ENCODE assay signal across 19 cellular contexts in the genomic region with DNA sequence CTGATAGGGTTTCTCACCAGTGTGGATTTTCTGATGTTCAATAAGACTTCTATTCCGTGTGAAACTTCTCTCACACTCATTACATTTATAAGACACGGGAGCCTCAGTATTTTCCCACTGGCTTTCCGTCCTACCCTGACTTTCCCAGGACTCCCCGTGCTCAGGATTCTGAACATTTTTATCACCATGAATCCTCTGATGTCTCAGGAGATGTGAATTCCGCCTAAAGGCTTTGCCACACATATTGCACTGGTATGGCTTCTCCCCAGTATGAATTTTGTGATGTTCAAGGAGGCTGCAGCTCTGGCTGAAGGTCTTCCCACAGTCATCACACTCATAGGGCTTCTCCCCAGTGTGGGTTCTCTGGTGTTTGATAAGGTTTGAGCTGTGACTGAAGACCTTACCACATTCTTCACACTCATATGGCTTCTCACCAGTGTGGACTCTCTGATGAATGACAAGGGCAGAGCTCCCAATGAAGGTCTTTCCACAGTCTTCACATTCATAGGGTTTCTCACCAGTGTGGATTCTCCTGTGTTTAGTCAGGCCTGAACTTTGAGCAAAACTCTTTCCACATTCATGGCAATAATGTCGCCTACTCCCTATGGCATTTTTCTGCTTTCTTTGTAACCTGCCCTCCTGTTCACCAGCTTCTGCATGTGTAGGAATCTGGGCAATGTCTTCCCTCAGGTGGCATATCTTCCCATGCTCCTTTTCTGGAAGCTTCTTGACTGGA. TPM values are rescaled to one million over a fixed set of nuclear protein-coding genes. Genes with fewer than 3 reads are reported as not detected.
DNase-seq lines count a peak whose midpoint lies in the region; ATAC-seq, FAIRE-seq and TF ChIP-seq lines count a peak whose summit lies in the region.
"Had no signal": no experiment of that assay in that cellular context is flagged by ENCODE, and none has a peak within 500 bp of the region (broad histone marks: within the 10 kb centered on the region; RNA-seq: fewer than 3 reads in every experiment).

No MANE protein-coding gene starts in this region.

- H3K4me1 ChIP-seq in HepG2 (ENCODE audit: insufficient read depth, low read length) (peaks cover under 1% of the 10 kb centered on the region; the same call in 1 of the 2 replicates), right lobe of liver (peaks cover 0 to under 1% (median 0%) of the 10 kb centered on the region in 4 donors)

- TF ChIP-seq EP300 in HepG2 (IDR thresholded peaks at IDR 0.05; ENCODE audit: low read depth in 2 of 2, low read length in 2 of 2): no peak
- no peak for TF ChIP-seq EP300 in HepG2 (CRISPR knock-in tag; IDR thresholded peaks at IDR 0.05; ENCODE audit: borderline replicate concordance)

- H3K4me3 ChIP-seq in HepG2 (replicated peaks in 1 of 3; ENCODE audit: insufficient read depth in 1 of 3, low read depth in 2 of 3, low read length in 3 of 3): no peak overlapping the region
- H3K4me3 ChIP-seq in right lobe of liver: no peak overlapping the region
- no peak overlapping the region for H3K4me3 ChIP-seq in bronchial epithelial cell (ENCODE audit: low read depth, low read length)
- H3K4me3 ChIP-seq: BLaER1 treated with 17β-estradiol and CSF1 and Interleukin-3, amounts not matched to agents 10 nM and 100 nM had no signal

- H4K20me1 ChIP-seq in HepG2 (ENCODE audit: insufficient read depth, low read length): no peaks in the 10 kb centered on the region
- H4K20me1 ChIP-seq: BLaER1 treated with 17β-estradiol and CSF1 and Interleukin-3, amounts not matched to agents 10 nM and 100 nM had no signal

- in situ Hi-C loops in HepG2 (cut with HindIII; ENCODE audit: extremely low pct_ligation_motif_present, low pct_unique_long_range_greater_than_20kb): no loop called here

- no peaks in the 10 kb centered on the region for H3K9me3 ChIP-seq in HepG2 (ENCODE audit: low read length)
- H3K9me3 ChIP-seq in right lobe of liver: no peaks in the 10 kb centered on the region
- H3K9me3 ChIP-seq: BLaER1 treated with 17β-estradiol and CSF1 and Interleukin-3, amounts not matched to agents 10 nM and 100 nM had no signal

- H3K27ac ChIP-seq in HepG2 (ENCODE audit: extremely low read length, insufficient read depth, low read length) (no peak overlapping the region), right lobe of liver (no peak overlapping the region)
- H3K27ac ChIP-seq: 22Rv1; BLaER1 treated with 17β-estradiol and CSF1 and Interleukin-3, amounts not matched to agents 10 nM and 100 nM had no signal

- H3K79me2 ChIP-seq in HepG2 (ENCODE audit: insufficient read depth, low read length): no peaks in the 10 kb centered on the region

- H3K27me3 ChIP-seq in HepG2 (ENCODE audit: control insufficient read depth in 1 of 2, insufficient read depth in 2 of 2, low read length in 2 of 2): no peaks in the 10 kb centered on the region
- no peaks in the 10 kb centered on the region for H3K27me3 ChIP-seq in right lobe of liver
- H3K27me3 ChIP-seq in bronchial epithelial cell (ENCODE audit: control insufficient read depth, insufficient read depth, low read length): no peaks in the 10 kb centered on the region
- H3K27me3 ChIP-seq: BLaER1 treated with 17β-estradiol and CSF1 and Interleukin-3, amounts not matched to agents 10 nM and 100 nM had no signal

- WGBS in HepG2 (ENCODE audit: low lambda C conversion rate): 97% methylated on average over 6 of the region's 6 CpGs
- WGBS in right lobe of liver (ENCODE audit: insufficient coverage, low coverage, low lambda C conversion rate, missing lambda C conversion rate): 97% methylated on average over 6 of the region's 6 CpGs

- TF ChIP-seq POLR2A in HepG2 (IDR thresholded peaks at IDR 0.05; ENCODE audit: insufficient read depth in 1 of 2, low read depth in 2 of 2, low read length in 2 of 2) (no peak), right lobe of liver (IDR thresholded peaks at IDR 0.05) (no peak)

- intact Hi-C loops in HepG2 (cut with micrococcal nuclease; ENCODE audit: unreplicated experiment): no loop called here
- intact Hi-C loops in right lobe of liver (cut with DNase I): no loop called here

- POLR2A ChIA-PET in HepG2 (lab: Yijun Ruan, JAX): interaction anchor here (1.1 to 1.6 kb wide), 2 partner anchors 22 to 111 kb away, joined by 3 read pairs; partner anchors contain the start of gene ZSCAN26

- peak overlapping the region; percentile 20 for H3K4me3 Mint-ChIP-seq in natural killer cell treated with Interleukin-12 subunit alpha and Interleukin-12 subunit beta and Interleukin-15 and Interleukin-18, amount 100 ng/mL, for 72 hours
- no peak overlapping the region for H3K4me3 Mint-ChIP-seq in progenitor cell of endocrine pancreas (ENCODE audit: low read depth)
- H3K4me3 Mint-ChIP-seq: HFFc6 had no signal

- no peaks in the 10 kb centered on the region for H3K9me3 Mint-ChIP-seq in natural killer cell treated with Interleukin-12 subunit alpha and Interleukin-12 subunit beta and Interleukin-15 and Interleukin-18, amount 100 ng/mL, for 72 hours
- no peaks in the 10 kb centered on the region for H3K9me3 Mint-ChIP-seq in progenitor cell of endocrine pancreas (ENCODE audit: low read depth)
- H3K9me3 Mint-ChIP-seq: CD4-positive, CD25-positive, alpha-beta regulatory T cell; HFFc6 had no signal

- H3K4me2 ChIP-seq in HepG2 (ENCODE audit: low read depth, low read length): no peak overlapping the region
- H3K4me2 ChIP-seq: BLaER1 treated with 17β-estradiol and CSF1 and Interleukin-3, amounts not matched to agents 10 nM and 100 nM had no signal

- H2AFZ ChIP-seq in HepG2 (ENCODE audit: low read length): no peak overlapping the region

- FAIRE-seq in HepG2 (lab: Jason Lieb, UNC): no peak
- FAIRE-seq in bronchial epithelial cell (lab: Jason Lieb, UNC): peak; percentile 86
- FAIRE-seq: G401.6 had no signal

- peaks cover 19% of the 10 kb centered on the region for H3K36me3 Mint-ChIP-seq in natural killer cell treated with Interleukin-12 subunit alpha and Interleukin-12 subunit beta and Interleukin-15 and Interleukin-18, amount 100 ng/mL, for 72 hours
- H3K36me3 Mint-ChIP-seq in progenitor cell of endocrine pancreas (ENCODE audit: insufficient read depth): peaks cover 18% of the 10 kb centered on the region

- H3K9ac ChIP-seq in HepG2 (ENCODE audit: insufficient read depth, low read depth, low read length): no peak overlapping the region
- H3K9ac ChIP-seq: BLaER1 treated with 17β-estradiol and CSF1 and Interleukin-3, amounts not matched to agents 10 nM and 100 nM had no signal

- no peak overlapping the region for H3K27ac Mint-ChIP-seq in natural killer cell treated with Interleukin-12 subunit alpha and Interleukin-12 subunit beta and Interleukin-15 and Interleukin-18, amount 100 ng/mL, for 72 hours
- no peak overlapping the region for H3K27ac Mint-ChIP-seq in progenitor cell of endocrine pancreas
- H3K27ac Mint-ChIP-seq: CD4-positive, CD25-positive, alpha-beta regulatory T cell; HFFc6 had no signal

- CTCF ChIA-PET in HepG2 (lab: Yijun Ruan, JAX; ENCODE audit: low intra/inter-chr PET ratio, low total read pairs): no interaction called here

- H3K36me3 ChIP-seq in HepG2 (replicated peaks in 1 of 2; ENCODE audit: control insufficient read depth in 1 of 2, insufficient read depth in 2 of 2, low read length in 2 of 2): peaks cover 12 to 37% of the 10 kb centered on the region in 2 experiments
- peaks cover 0 to 36% (median 4%) of the 10 kb centered on the region in 4 donors for H3K36me3 ChIP-seq in right lobe of liver
- peaks cover 9% of the 10 kb centered on the region for H3K36me3 ChIP-seq in bronchial epithelial cell (ENCODE audit: control insufficient read depth, insufficient read depth, low read length)

- no peaks in the 10 kb centered on the region for H3K27me3 Mint-ChIP-seq in natural killer cell treated with Interleukin-12 subunit alpha and Interleukin-12 subunit beta and Interleukin-15 and Interleukin-18, amount 100 ng/mL, for 72 hours
- no peaks in the 10 kb centered on the region for H3K27me3 Mint-ChIP-seq in progenitor cell of endocrine pancreas
- H3K27me3 Mint-ChIP-seq: CD4-positive, CD25-positive, alpha-beta regulatory T cell had no signal

- TF ChIP-seq RAD21 in HepG2 (CRISPR knock-in tag; IDR thresholded peaks at IDR 0.05): no peak

- TF ChIP-seq CTCF in HepG2 (CRISPR knock-in tag; IDR thresholded peaks at IDR 0.05) (no peak), right lobe of liver (IDR thresholded peaks at IDR 0.05) (no peak), bronchial epithelial cell (IDR thresholded peaks at IDR 0.05; ENCODE audit: insufficient read depth, low read length, severe bottlenecking) (no peak), progenitor cell of endocrine pancreas (IDR thresholded peaks at IDR 0.05; ENCODE audit: unreplicated experiment) (no peak)

- H3K4me1 Mint-ChIP-seq in natural killer cell treated with Interleukin-12 subunit alpha and Interleukin-12 subunit beta and Interleukin-15 and Interleukin-18, amount 100 ng/mL, for 72 hours (ENCODE audit: low read depth in 2 of 2): peaks cover 9 to 16% of the 10 kb centered on the region in 2 donors
- no peaks in the 10 kb centered on the region for H3K4me1 Mint-ChIP-seq in progenitor cell of endocrine pancreas (ENCODE audit: low read depth)

- DNase-seq in HepG2 (ENCODE audit: low spot score): peak; percentile 18
- DNase-seq in right lobe of liver: no peak
- DNase-seq in bronchial epithelial cell (ENCODE audit: low read depth): no peak
- DNase-seq in natural killer cell treated with Interleukin-12 subunit alpha and Interleukin-12 subunit beta and Interleukin-15 and Interleukin-18, amount 100 ng/mL, for 72 hours (ENCODE audit: low spot score): no peak
- DNase-seq in DMS114 treated with DMSO at 0.1 percent for 48 hours (lab: John Stamatoyannopoulos, UW; ENCODE audit: unreplicated experiment): no peak
- no peak for DNase-seq in NCI-H524 treated with DMSO at 0.1 percent for 48 hours (lab: John Stamatoyannopoulos, UW)
- DNase-seq in COR-L47 (lab: John Stamatoyannopoulos, UW): no peak
- DNase-seq in progenitor cell of endocrine pancreas (ENCODE audit: low spot score, unreplicated experiment): no peak
- DNase-seq: CD4-positive, CD25-positive, alpha-beta regulatory T cell; DMS153; DMS79 treated with DMSO at 0.1 percent for 48 hours; EL; HCEC 1CT; HFFc6 had no signal

- ATAC-seq in HepG2 (peak; percentile 63), right lobe of liver (no peak)
- ATAC-seq in natural killer cell treated with Interleukin-12 subunit alpha and Interleukin-12 subunit beta and Interleukin-15 and Interleukin-18, amount 100 ng/mL, for 72 hours: no peak

- BruUV-seq in HepG2 (replicated peaks; lab: Mats Ljungman, UMichigan): no TSS peak

RNA-seq across cellular contexts. Expression of gene ZKSCAN4, which starts 6.7 kb away (rescaled TPM):
- total RNA-seq in HepG2 (2016; rRNA removed; fragmentation: Illumina TruSeq; extraction: Trizol): 7.8 and 10.2 TPM in 2 replicates
- total RNA-seq in HepG2 (2016; cell fraction: cytosol; rRNA removed; fragmentation: Illumina TruSeq; extraction: Trizol; ENCODE audit: low read depth): 1.4 and 1.6 TPM in 2 replicates
- 7.5 and 9.4 TPM in 2 replicates for total RNA-seq in HepG2 (2016; cell fraction: insoluble cytoplasmic fraction; rRNA removed; fragmentation: Illumina TruSeq; extraction: Trizol)
- 3.7 and 5.5 TPM in 2 replicates for total RNA-seq in HepG2 (2016; cell fraction: membrane; rRNA removed; fragmentation: Illumina TruSeq; extraction: Trizol)
- total RNA-seq in HepG2 (2016; cell fraction: nucleus; rRNA removed; fragmentation: Illumina TruSeq; extraction: Trizol): 6.4 and 6.9 TPM in 2 replicates
- polyA plus RNA-seq in HepG2 (2011; rRNA removed): 2.9 and 3.4 TPM in 2 replicates
- polyA plus RNA-seq in HepG2 (2011; cell fraction: cytosol; rRNA removed): 2.1 and 2.6 TPM in 2 replicates
- polyA plus RNA-seq in HepG2 (2011; cell fraction: nucleus; rRNA removed): 3.2 and 3.7 TPM in 2 replicates
- 4.0 and 4.1 TPM in 2 replicates for polyA plus RNA-seq in HepG2 (2012)
- polyA plus RNA-seq in HepG2 (2016; cell fraction: cytosol; fragmentation: Illumina TruSeq; extraction: Trizol; ENCODE audit: low read depth): 0.36 and 0.46 TPM in 2 replicates
- polyA plus RNA-seq in HepG2 (2016; cell fraction: insoluble cytoplasmic fraction; fragmentation: Illumina TruSeq; extraction: Trizol; ENCODE audit: low read depth): 5.8 and 6.2 TPM in 2 replicates
- polyA plus RNA-seq in HepG2 (2016; cell fraction: membrane; fragmentation: Illumina TruSeq; extraction: Trizol; ENCODE audit: low read depth): 1.1 TPM in 2 replicates
- polyA plus RNA-seq in HepG2 (2016; cell fraction: nucleus; fragmentation: Illumina TruSeq; extraction: Trizol; ENCODE audit: insufficient read depth, low read depth): 10.0 and 10.9 TPM in 2 replicates
- polyA minus RNA-seq in HepG2 (2011; rRNA and poly(A)+ RNA removed; ENCODE audit: low replicate concordance): 2.8 and 4.2 TPM in 2 replicates
- polyA minus RNA-seq in HepG2 (2011; cell fraction: cytosol; rRNA and poly(A)+ RNA removed): 2.3 and 3.3 TPM in 2 replicates
- polyA minus RNA-seq in HepG2 (2011; cell fraction: nucleus; rRNA and poly(A)+ RNA removed): 4.1 and 6.6 TPM in 2 replicates
- 1 to 10 TPM; 1.1 to 2.6 (median 2.3) TPM for total RNA-seq in right lobe of liver
- total RNA-seq in bronchial epithelial cell: 4.9 and 5.5 TPM in 2 replicates
- total RNA-seq in natural killer cell treated with Interleukin-12 subunit alpha and Interleukin-12 subunit beta and Interleukin-15 and Interleukin-18, amount 100 ng/mL, for 72 hours: 1 to 10 TPM; 3.3 to 4.7 TPM
- 9.0 and 9.2 TPM in 2 replicates for total RNA-seq in progenitor cell of endocrine pancreas

RNA-seq across cellular contexts. Expression of gene NKAPL, which starts 13.7 kb away (rescaled TPM):
- total RNA-seq in HepG2 (2016; rRNA removed; fragmentation: Illumina TruSeq; extraction: Trizol) (not detected in 2 replicates), right lobe of liver (1 to 10 TPM in 1 of 6 experiments, under 1 TPM in 5; 0.15 to 1.0 (median 0.36) TPM), bronchial epithelial cell (0.79 and 1.2 TPM in 2 replicates), progenitor cell of endocrine pancreas (0.24 TPM in 1 of 2 replicates, not detected in the other)
- total RNA-seq in HepG2 (2016; cell fraction: cytosol; rRNA removed; fragmentation: Illumina TruSeq; extraction: Trizol; ENCODE audit: low read depth): not detected in 2 replicates
- total RNA-seq in HepG2 (2016; cell fraction: insoluble cytoplasmic fraction; rRNA removed; fragmentation: Illumina TruSeq; extraction: Trizol): not detected in 2 replicates
- not detected in 2 replicates for total RNA-seq in HepG2 (2016; cell fraction: membrane; rRNA removed; fragmentation: Illumina TruSeq; extraction: Trizol)
- total RNA-seq in HepG2 (2016; cell fraction: nucleus; rRNA removed; fragmentation: Illumina TruSeq; extraction: Trizol): 0.31 TPM in 1 of 2 replicates, not detected in the other
- not detected in 2 replicates for polyA plus RNA-seq in HepG2 (2011; rRNA removed)
- polyA plus RNA-seq in HepG2 (2011; cell fraction: cytosol; rRNA removed): not detected in 2 replicates
- polyA plus RNA-seq in HepG2 (2011; cell fraction: nucleus; rRNA removed): not detected in 2 replicates
- not detected in 2 replicates for polyA plus RNA-seq in HepG2 (2012)
- polyA plus RNA-seq in HepG2 (2016; cell fraction: cytosol; fragmentation: Illumina TruSeq; extraction: Trizol; ENCODE audit: low read depth): not detected in 2 replicates
- not detected in 2 replicates for polyA plus RNA-seq in HepG2 (2016; cell fraction: insoluble cytoplasmic fraction; fragmentation: Illumina TruSeq; extraction: Trizol; ENCODE audit: low read depth)
- polyA plus RNA-seq in HepG2 (2016; cell fraction: membrane; fragmentation: Illumina TruSeq; extraction: Trizol; ENCODE audit: low read depth): not detected in 2 replicates
- polyA plus RNA-seq in HepG2 (2016; cell fraction: nucleus; fragmentation: Illumina TruSeq; extraction: Trizol; ENCODE audit: insufficient read depth, low read depth): not detected in 2 replicates
- polyA minus RNA-seq in HepG2 (2011; rRNA and poly(A)+ RNA removed; ENCODE audit: low replicate concordance): not detected in 2 replicates
- polyA minus RNA-seq in HepG2 (2011; cell fraction: cytosol; rRNA and poly(A)+ RNA removed): not detected in 2 replicates
- polyA minus RNA-seq in HepG2 (2011; cell fraction: nucleus; rRNA and poly(A)+ RNA removed): not detected in 2 replicates
- under 1 TPM in 1 of 2 donors, not detected in 1; 0.45 TPM for total RNA-seq in natural killer cell treated with Interleukin-12 subunit alpha and Interleukin-12 subunit beta and Interleukin-15 and Interleukin-18, amount 100 ng/mL, for 72 hours
- total RNA-seq: CD4-positive, CD25-positive, alpha-beta regulatory T cell; H4; HFFc6; HT1080 had no signal

RNA-seq across cellular contexts. Expression of gene ZSCAN9, which starts 20.3 kb away (rescaled TPM):
- total RNA-seq in HepG2 (2016; rRNA removed; fragmentation: Illumina TruSeq; extraction: Trizol): 17.2 and 17.8 TPM in 2 replicates
- total RNA-seq in HepG2 (2016; cell fraction: cytosol; rRNA removed; fragmentation: Illumina TruSeq; extraction: Trizol; ENCODE audit: low read depth): 7.2 and 8.1 TPM in 2 replicates
- 16.5 and 18.3 TPM in 2 replicates for total RNA-seq in HepG2 (2016; cell fraction: insoluble cytoplasmic fraction; rRNA removed; fragmentation: Illumina TruSeq; extraction: Trizol)
- 11.7 and 14.0 TPM in 2 replicates for total RNA-seq in HepG2 (2016; cell fraction: membrane; rRNA removed; fragmentation: Illumina TruSeq; extraction: Trizol)
- total RNA-seq in HepG2 (2016; cell fraction: nucleus; rRNA removed; fragmentation: Illumina TruSeq; extraction: Trizol): 17.5 and 19.6 TPM in 2 replicates
- 14.6 and 16.3 TPM in 2 replicates for polyA plus RNA-seq in HepG2 (2011; rRNA removed)
- polyA plus RNA-seq in HepG2 (2011; cell fraction: cytosol; rRNA removed): 7.0 and 11.8 TPM in 2 replicates
- polyA plus RNA-seq in HepG2 (2011; cell fraction: nucleus; rRNA removed): 15.9 and 27.8 TPM in 2 replicates
- polyA plus RNA-seq in HepG2 (2012): 9.5 and 12.1 TPM in 2 replicates
- polyA plus RNA-seq in HepG2 (2016; cell fraction: cytosol; fragmentation: Illumina TruSeq; extraction: Trizol; ENCODE audit: low read depth): 1.2 and 1.4 TPM in 2 replicates
- polyA plus RNA-seq in HepG2 (2016; cell fraction: insoluble cytoplasmic fraction; fragmentation: Illumina TruSeq; extraction: Trizol; ENCODE audit: low read depth): 13.3 and 14.6 TPM in 2 replicates
- 2.7 and 3.2 TPM in 2 replicates for polyA plus RNA-seq in HepG2 (2016; cell fraction: membrane; fragmentation: Illumina TruSeq; extraction: Trizol; ENCODE audit: low read depth)
- 23.9 and 28.2 TPM in 2 replicates for polyA plus RNA-seq in HepG2 (2016; cell fraction: nucleus; fragmentation: Illumina TruSeq; extraction: Trizol; ENCODE audit: insufficient read depth, low read depth)
- 12.1 and 12.9 TPM in 2 replicates for polyA minus RNA-seq in HepG2 (2011; rRNA and poly(A)+ RNA removed; ENCODE audit: low replicate concordance)
- 6.7 and 7.1 TPM in 2 replicates for polyA minus RNA-seq in HepG2 (2011; cell fraction: cytosol; rRNA and poly(A)+ RNA removed)
- 40.9 and 49.9 TPM in 2 replicates for polyA minus RNA-seq in HepG2 (2011; cell fraction: nucleus; rRNA and poly(A)+ RNA removed)
- total RNA-seq in right lobe of liver: 1 to 10 TPM; 2.0 to 3.9 (median 3.3) TPM
- total RNA-seq in bronchial epithelial cell: 12.1 and 14.3 TPM in 2 replicates
- total RNA-seq in natural killer cell treated with Interleukin-12 subunit alpha and Interleukin-12 subunit beta and Interleukin-15 and Interleukin-18, amount 100 ng/mL, for 72 hours: 10 to 100 TPM; 12.6 to 13.1 TPM
- total RNA-seq in progenitor cell of endocrine pancreas: 38.5 and 40.1 TPM in 2 replicates

RNA-seq across cellular contexts. Expression of gene ZSCAN26, which starts 21.6 kb away (rescaled TPM):
- total RNA-seq in HepG2 (2016; rRNA removed; fragmentation: Illumina TruSeq; extraction: Trizol): 15.6 and 18.5 TPM in 2 replicates
- 7.2 and 8.7 TPM in 2 replicates for total RNA-seq in HepG2 (2016; cell fraction: cytosol; rRNA removed; fragmentation: Illumina TruSeq; extraction: Trizol; ENCODE audit: low read depth)
- total RNA-seq in HepG2 (2016; cell fraction: insoluble cytoplasmic fraction; rRNA removed; fragmentation: Illumina TruSeq; extraction: Trizol): 15.7 and 18.1 TPM in 2 replicates
- 10.3 and 13.0 TPM in 2 replicates for total RNA-seq in HepG2 (2016; cell fraction: membrane; rRNA removed; fragmentation: Illumina TruSeq; extraction: Trizol)
- 15.2 and 17.4 TPM in 2 replicates for total RNA-seq in HepG2 (2016; cell fraction: nucleus; rRNA removed; fragmentation: Illumina TruSeq; extraction: Trizol)
- polyA plus RNA-seq in HepG2 (2011; rRNA removed): 12.0 and 13.4 TPM in 2 replicates
- polyA plus RNA-seq in HepG2 (2011; cell fraction: cytosol; rRNA removed): 4.9 and 6.6 TPM in 2 replicates
- 22.8 and 33.1 TPM in 2 replicates for polyA plus RNA-seq in HepG2 (2011; cell fraction: nucleus; rRNA removed)
- 10.5 and 11.0 TPM in 2 replicates for polyA plus RNA-seq in HepG2 (2012)
- polyA plus RNA-seq in HepG2 (2016; cell fraction: cytosol; fragmentation: Illumina TruSeq; extraction: Trizol; ENCODE audit: low read depth): 1.5 and 1.9 TPM in 2 replicates
- 12.7 and 14.4 TPM in 2 replicates for polyA plus RNA-seq in HepG2 (2016; cell fraction: insoluble cytoplasmic fraction; fragmentation: Illumina TruSeq; extraction: Trizol; ENCODE audit: low read depth)
- 3.2 and 3.7 TPM in 2 replicates for polyA plus RNA-seq in HepG2 (2016; cell fraction: membrane; fragmentation: Illumina TruSeq; extraction: Trizol; ENCODE audit: low read depth)
- polyA plus RNA-seq in HepG2 (2016; cell fraction: nucleus; fragmentation: Illumina TruSeq; extraction: Trizol; ENCODE audit: insufficient read depth, low read depth): 22.0 and 24.8 TPM in 2 replicates
- polyA minus RNA-seq in HepG2 (2011; rRNA and poly(A)+ RNA removed; ENCODE audit: low replicate concordance): 6.9 and 9.7 TPM in 2 replicates
- polyA minus RNA-seq in HepG2 (2011; cell fraction: cytosol; rRNA and poly(A)+ RNA removed): 4.6 TPM in 2 replicates
- polyA minus RNA-seq in HepG2 (2011; cell fraction: nucleus; rRNA and poly(A)+ RNA removed): 28.1 and 38.9 TPM in 2 replicates
- 1 to 10 TPM; 2.7 to 8.1 (median 5.3) TPM for total RNA-seq in right lobe of liver
- 4.9 and 8.7 TPM in 2 replicates for total RNA-seq in bronchial epithelial cell
- 1 to 10 TPM; 6.7 to 8.3 TPM for total RNA-seq in natural killer cell treated with Interleukin-12 subunit alpha and Interleukin-12 subunit beta and Interleukin-15 and Interleukin-18, amount 100 ng/mL, for 72 hours
- total RNA-seq in progenitor cell of endocrine pancreas: 25.9 and 27.5 TPM in 2 replicates

RNA-seq across cellular contexts. Expression of gene PGBD1, which starts 36.0 kb away (rescaled TPM):
- total RNA-seq in HepG2 (2016; rRNA removed; fragmentation: Illumina TruSeq; extraction: Trizol) (6.9 and 8.5 TPM in 2 replicates), right lobe of liver (1 to 10 TPM; 1.1 to 2.0 (median 1.3) TPM), bronchial epithelial cell (1.8 and 2.4 TPM in 2 replicates), progenitor cell of endocrine pancreas (11.4 and 11.7 TPM in 2 replicates)
- 1.3 and 1.9 TPM in 2 replicates for total RNA-seq in HepG2 (2016; cell fraction: cytosol; rRNA removed; fragmentation: Illumina TruSeq; extraction: Trizol; ENCODE audit: low read depth)
- 7.2 and 8.1 TPM in 2 replicates for total RNA-seq in HepG2 (2016; cell fraction: insoluble cytoplasmic fraction; rRNA removed; fragmentation: Illumina TruSeq; extraction: Trizol)
- 3.5 and 4.3 TPM in 2 replicates for total RNA-seq in HepG2 (2016; cell fraction: membrane; rRNA removed; fragmentation: Illumina TruSeq; extraction: Trizol)
- 6.9 and 7.1 TPM in 2 replicates for total RNA-seq in HepG2 (2016; cell fraction: nucleus; rRNA removed; fragmentation: Illumina TruSeq; extraction: Trizol)
- 3.6 and 4.3 TPM in 2 replicates for polyA plus RNA-seq in HepG2 (2011; rRNA removed)
- 1.8 and 2.8 TPM in 2 replicates for polyA plus RNA-seq in HepG2 (2011; cell fraction: cytosol; rRNA removed)
- 4.7 and 6.6 TPM in 2 replicates for polyA plus RNA-seq in HepG2 (2011; cell fraction: nucleus; rRNA removed)
- polyA plus RNA-seq in HepG2 (2012): 3.9 and 4.6 TPM in 2 replicates
- polyA plus RNA-seq in HepG2 (2016; cell fraction: cytosol; fragmentation: Illumina TruSeq; extraction: Trizol; ENCODE audit: low read depth): 1.0 and 1.2 TPM in 2 replicates
- polyA plus RNA-seq in HepG2 (2016; cell fraction: insoluble cytoplasmic fraction; fragmentation: Illumina TruSeq; extraction: Trizol; ENCODE audit: low read depth): 5.7 and 6.1 TPM in 2 replicates
- 2.3 and 2.4 TPM in 2 replicates for polyA plus RNA-seq in HepG2 (2016; cell fraction: membrane; fragmentation: Illumina TruSeq; extraction: Trizol; ENCODE audit: low read depth)
- 10.1 and 10.5 TPM in 2 replicates for polyA plus RNA-seq in HepG2 (2016; cell fraction: nucleus; fragmentation: Illumina TruSeq; extraction: Trizol; ENCODE audit: insufficient read depth, low read depth)
- 2.1 and 5.3 TPM in 2 replicates for polyA minus RNA-seq in HepG2 (2011; rRNA and poly(A)+ RNA removed; ENCODE audit: low replicate concordance)
- 1.4 and 2.2 TPM in 2 replicates for polyA minus RNA-seq in HepG2 (2011; cell fraction: cytosol; rRNA and poly(A)+ RNA removed)
- polyA minus RNA-seq in HepG2 (2011; cell fraction: nucleus; rRNA and poly(A)+ RNA removed): 6.2 and 8.1 TPM in 2 replicates
- 1 to 10 TPM; 1.6 to 2.6 TPM for total RNA-seq in natural killer cell treated with Interleukin-12 subunit alpha and Interleukin-12 subunit beta and Interleukin-15 and Interleukin-18, amount 100 ng/mL, for 72 hours
